In genomic region chr21:34404742-34405141, GRCh38 we compare ENCODE assay signal across 13 cellular contexts. TPM values are rescaled to one million over a fixed set of nuclear protein-coding genes. Genes with fewer than 3 reads are reported as not detected.
"Had no signal": no experiment of that assay in that cellular context is flagged by ENCODE, and none has a peak within 500 bp of the region (broad histone marks: within the 10 kb centered on the region; RNA-seq: fewer than 3 reads in every experiment).

No MANE protein-coding gene starts in this region.

RNA-seq across cellular contexts. Expression of gene SMIM34, which starts 19.0 kb away (rescaled TPM):
- total RNA-seq: stomach, temporal lobe, thoracic aorta, thyroid gland, tibial nerve, transverse colon, upper lobe of right lung, ureter, urinary bladder, vagina had no signal
- polyA plus RNA-seq: stomach, urinary bladder had no signal

RNA-seq across cellular contexts. Expression of gene KCNE2, which starts 40.9 kb away (rescaled TPM):
- total RNA-seq: subcutaneous adipose tissue, suprapubic skin, thoracic aorta, transverse colon, upper lobe of left lung, ureter, urinary bladder, vagina had no signal
